ENCODE assay signal across 31 cellular contexts in the genomic region with DNA sequence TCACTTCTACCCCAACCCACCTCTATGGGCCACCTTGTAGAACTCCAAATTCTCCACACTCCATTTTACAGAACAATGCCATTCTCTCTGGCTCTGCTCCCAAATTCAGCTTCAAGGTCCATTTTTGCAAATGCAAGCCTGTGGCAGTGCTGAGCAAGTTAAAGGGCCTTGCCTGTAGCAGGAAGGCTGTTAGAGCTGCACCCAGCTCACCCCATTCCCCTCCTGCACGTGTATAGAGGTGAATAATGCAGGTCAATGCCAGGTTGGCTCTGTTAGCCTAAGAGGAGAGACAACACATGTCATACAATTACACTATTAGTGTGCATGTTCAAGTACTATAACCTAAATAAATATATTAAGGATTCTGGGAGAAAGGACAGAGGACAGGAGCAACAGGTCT.
"Had no signal": no experiment of that assay in that cellular context is flagged by ENCODE, and none has a peak within 500 bp of the region (broad histone marks: within the 10 kb centered on the region; RNA-seq: fewer than 3 reads in every experiment).

No MANE protein-coding gene starts in this region.

- H3K4me1 Mint-ChIP-seq: activated CD4-positive, alpha-beta T cell treated with anti-CD3 and anti-CD28 coated beads, Interleukin-2, amount 10 ng/mL, durations not matched to agents 24 days and 14 days; activated naive CD4-positive, alpha-beta T cell treated with anti-CD3 and anti-CD28 coated beads, Interleukin-2, amount 50 U/mL, for 24 hours; activated naive CD8-positive, alpha-beta T cell treated with anti-CD3 and anti-CD28 coated beads, Interleukin-2, amount 10 ng/mL, durations not matched to agents 7 days and 5 days; activated T-helper 17 cell treated with anti-CD3 and anti-CD28 coated beads, Interleukin-2, amount 50 U/mL, for 72 hours had no signal

- H3K36me3 ChIP-seq: ascending aorta had no signal

- H3K4me3 Mint-ChIP-seq: activated CD4-positive, alpha-beta T cell treated with anti-CD3 and anti-CD28 coated beads, Interleukin-2, amount 10 ng/mL, durations not matched to agents 24 days and 14 days; activated CD8-positive, alpha-beta T cell treated with anti-CD3 and anti-CD28 coated beads for 36 hours; activated naive CD4-positive, alpha-beta T cell treated with anti-CD3 and anti-CD28 coated beads, Interleukin-2, amount 50 U/mL, for 24 hours; activated naive CD8-positive, alpha-beta T cell treated with anti-CD3 and anti-CD28 coated beads, Interleukin-2, amount 10 ng/mL, durations not matched to agents 7 days and 5 days; activated T-cell treated with anti-CD3 and anti-CD28 coated beads, Interleukin-2, amount 50 U/mL, for 72 hours; activated T-helper 17 cell treated with anti-CD3 and anti-CD28 coated beads, Interleukin-2, amount 50 U/mL, for 72 hours had no signal

- H3K27ac Mint-ChIP-seq: activated CD4-positive, alpha-beta T cell treated with anti-CD3 and anti-CD28 coated beads, Interleukin-2, amount 10 ng/mL, durations not matched to agents 24 days and 14 days; activated CD8-positive, alpha-beta T cell treated with anti-CD3 and anti-CD28 coated beads for 36 hours; activated naive CD4-positive, alpha-beta T cell treated with anti-CD3 and anti-CD28 coated beads, Interleukin-2, amount 50 U/mL, for 24 hours; activated naive CD8-positive, alpha-beta T cell treated with anti-CD3 and anti-CD28 coated beads, Interleukin-2, amount 10 ng/mL, durations not matched to agents 7 days and 5 days; activated T-cell treated with anti-CD3 and anti-CD28 coated beads, Interleukin-2, amount 50 U/mL, for 72 hours; activated T-helper 17 cell treated with anti-CD3 and anti-CD28 coated beads, Interleukin-2, amount 50 U/mL, for 72 hours had no signal

- H3K27me3 Mint-ChIP-seq: activated naive CD8-positive, alpha-beta T cell treated with anti-CD3 and anti-CD28 coated beads, Interleukin-2, amount 10 ng/mL, durations not matched to agents 7 days and 5 days had no signal

- H3K36me3 Mint-ChIP-seq: activated naive CD4-positive, alpha-beta T cell treated with anti-CD3 and anti-CD28 coated beads, Interleukin-2, amount 50 U/mL, for 24 hours; activated naive CD8-positive, alpha-beta T cell treated with anti-CD3 and anti-CD28 coated beads, Interleukin-2, amount 10 ng/mL, durations not matched to agents 7 days and 5 days had no signal

- ATAC-seq: activated CD8-positive, alpha-beta T cell treated with anti-CD3 and anti-CD28 coated beads for 36 hours; activated T-cell treated with anti-CD3 and anti-CD28 coated beads, Interleukin-2, amount 50 U/mL, for 72 hours; activated T-helper 17 cell treated with anti-CD3 and anti-CD28 coated beads, Interleukin-2, amount 50 U/mL, for 72 hours; Right ventricle myocardium inferior; SK-N-SH treated with all-trans-retinoic acid at 6 μM for 48 hours had no signal

- H3K9me3 Mint-ChIP-seq: activated CD4-positive, alpha-beta T cell treated with anti-CD3 and anti-CD28 coated beads, Interleukin-2, amount 10 ng/mL, durations not matched to agents 24 days and 14 days; activated CD8-positive, alpha-beta T cell treated with anti-CD3 and anti-CD28 coated beads for 36 hours; activated naive CD8-positive, alpha-beta T cell treated with anti-CD3 and anti-CD28 coated beads, Interleukin-2, amount 10 ng/mL, durations not matched to agents 7 days and 5 days; activated T-helper 17 cell treated with anti-CD3 and anti-CD28 coated beads, Interleukin-2, amount 50 U/mL, for 72 hours had no signal

- H3K4me2 ChIP-seq: PC-9 had no signal

- DNase-seq: activated CD4-positive, alpha-beta T cell treated with anti-CD3 and anti-CD28 coated beads, Interleukin-2, amount 10 ng/mL, durations not matched to agents 24 days and 14 days; activated CD4-positive, alpha-beta T cell treated with anti-CD3 and anti-CD28 coated beads, Interleukin-2, amount 50 U/mL, for 4 hours; activated CD8-positive, alpha-beta T cell treated with anti-CD3 and anti-CD28 coated beads for 36 hours; activated gamma-delta T cell; activated naive CD4-positive, alpha-beta T cell treated with Interleukin-2 at 50 U/mL for 16 hours; activated naive CD8-positive, alpha-beta T cell treated with anti-CD3 and anti-CD28 coated beads, Interleukin-2, amount 10 ng/mL, durations not matched to agents 7 days and 5 days; activated T-cell treated with anti-CD3 and anti-CD28 coated beads, Interleukin-2, amount 50 U/mL, for 1 hour; activated T-cell treated with anti-CD3 and anti-CD28 coated beads, Interleukin-2, amount 50 U/mL, for 72 hours; amygdala; central memory CD4-positive, alpha-beta T cell; KG1; MM.1S; MV-4-11; NCI-H1092; NCI-H1436 treated with DMSO at 0.1 percent for 48 hours; NCI-H1694 treated with DMSO at 0.1 percent for 48 hours; NCI-H2029; NCI-H345; NCI-H524 treated with DMSO at 0.1 percent for 48 hours; PC-9; SIG-M5; T-helper 1 cell; T-helper 2 cell; T-helper 9 cell had no signal

- H3K27ac ChIP-seq: ascending aorta, PC-9, RWPE1, VCaP had no signal

- H3K9me3 ChIP-seq: ascending aorta had no signal

- H3K27me3 ChIP-seq: ascending aorta had no signal

- H3K4me3 ChIP-seq: ascending aorta, PC-9 had no signal

- H2AFZ ChIP-seq: PC-9 had no signal

- H3K4me1 ChIP-seq: ascending aorta had no signal
